Comparison of ENCODE assay signal across 7 cellular contexts in the genomic region with DNA sequence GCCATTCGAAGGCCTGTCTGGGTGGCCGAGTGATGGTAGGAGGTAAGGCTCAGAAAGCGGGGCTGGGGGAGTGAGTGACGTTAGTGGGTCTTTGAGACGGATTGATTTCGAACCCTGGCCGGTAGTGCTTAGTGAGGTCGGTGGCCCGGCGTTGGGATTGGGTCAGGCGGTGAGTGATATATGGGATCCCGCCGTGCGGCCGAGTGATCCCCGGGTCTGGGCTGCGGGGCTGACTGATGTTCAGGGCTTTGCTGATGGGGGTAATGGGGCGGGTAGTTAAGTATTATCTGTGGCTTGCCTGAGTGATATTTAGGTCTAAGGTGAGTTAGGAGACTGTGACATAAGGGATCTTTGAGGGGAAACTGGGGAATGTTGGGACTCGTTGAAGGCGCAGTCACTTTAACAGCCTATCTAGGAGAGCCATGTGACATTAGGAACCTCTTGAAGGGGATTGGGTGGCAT. TPM values are rescaled to one million over a fixed set of nuclear protein-coding genes. Genes with fewer than 3 reads are reported as not detected.
DNase-seq lines count a peak whose midpoint lies in the region; FAIRE-seq and TF ChIP-seq lines count a peak whose summit lies in the region.

No MANE protein-coding gene starts in this region.

- H3K14ac ChIP-seq in neuronal stem cell (ENCODE audit: low read length), result no peak overlapping the region

- peak overlapping the region; percentile 67 for H3K27ac ChIP-seq in epithelial cell of prostate
- no peak overlapping the region for H3K27ac ChIP-seq in neuronal stem cell (replicated peaks; ENCODE audit: low read length)

- H2BK15ac ChIP-seq in neuronal stem cell (ENCODE audit: low read length), result no peak overlapping the region

- H4K8ac ChIP-seq in neuronal stem cell (ENCODE audit: low read depth, low read length), result no peak overlapping the region

- H3K36me3 ChIP-seq in neuronal stem cell (replicated peaks in 1 of 2; ENCODE audit: control insufficient read depth in 2 of 2, insufficient read depth in 2 of 2, low read length in 2 of 2), result peaks cover 25 to 39% of the 10 kb centered on the region in 2 donors

- H3K9me3 ChIP-seq in neuronal stem cell (replicated peaks in 1 of 2; ENCODE audit: control insufficient read depth in 2 of 2, insufficient read depth in 1 of 2, low read depth in 1 of 2, low read length in 2 of 2), result no peaks in the 10 kb centered on the region

- WGBS in neuronal stem cell (ENCODE audit: extremely low coverage in 2 of 2, insufficient read length in 2 of 2, insufficient replicate concordance in 1 of 2), 2 donors, result no CpG with 5 or more reads among the region's 20 CpGs

- peak overlapping the region; percentile 72 to 92 for H3K4me3 ChIP-seq in neuronal stem cell (ENCODE audit: low read length in 2 of 2)

- no peak overlapping the region for H2BK12ac ChIP-seq in neuronal stem cell (ENCODE audit: low read length)

- H4K91ac ChIP-seq in neuronal stem cell (ENCODE audit: low read depth, low read length, poor library complexity), result no peak overlapping the region

- H2AFZ ChIP-seq in neuronal stem cell (ENCODE audit: low read length), result peak overlapping the region; percentile 72

- peaks cover 5 to 8% of the 10 kb centered on the region in 2 donors for H3K4me1 ChIP-seq in neuronal stem cell (ENCODE audit: control insufficient read depth in 2 of 2, insufficient read depth in 1 of 2, low read depth in 1 of 2, low read length in 2 of 2)

- DNase-seq in GM19239 (ENCODE audit: insufficient read length, low spot score), result no peak
- DNase-seq in epithelial cell of prostate (ENCODE audit: low read depth, low spot score), result no peak
- no peak for DNase-seq in neuronal stem cell (ENCODE audit: low spot score)
- DNase-seq in NCI-H187 (lab: John Stamatoyannopoulos, UW), result no peak
- no peak for DNase-seq in OCI-M2 (lab: John Stamatoyannopoulos, UW; ENCODE audit: unreplicated experiment)
- no peak for DNase-seq in Ammon's horn (ENCODE audit: low spot score)

- H3K4me2 ChIP-seq in neuronal stem cell (ENCODE audit: insufficient read depth, low read length, poor library complexity, severe bottlenecking), result peak overlapping the region; percentile 63

- H3K18ac ChIP-seq in neuronal stem cell (ENCODE audit: low read length), result peak overlapping the region; percentile 59

- no peaks in the 10 kb centered on the region for H3K27me3 ChIP-seq in neuronal stem cell (ENCODE audit: control insufficient read depth in 3 of 3, insufficient read depth in 3 of 3, low read depth in 1 of 3, low read length in 3 of 3)

- peaks cover 13% of the 10 kb centered on the region for H3K79me1 ChIP-seq in neuronal stem cell (ENCODE audit: low read depth, low read length)

- peak overlapping the region; percentile 81 for H3K9ac ChIP-seq in neuronal stem cell (ENCODE audit: low read depth, low read length, poor library complexity)

- peak overlapping the region; percentile 16 for H2AK5ac ChIP-seq in neuronal stem cell (ENCODE audit: low read depth, low read length)

- H3K23ac ChIP-seq in neuronal stem cell (ENCODE audit: low read depth, low read length, poor library complexity), result no peak overlapping the region

- H2BK120ac ChIP-seq in neuronal stem cell (ENCODE audit: low read depth, low read length), result no peak overlapping the region

- peak; percentile 8 for FAIRE-seq in GM19239 (lab: Jason Lieb, UNC)

- no peak overlapping the region for H3K4ac ChIP-seq in neuronal stem cell (ENCODE audit: low read length)

- H2BK5ac ChIP-seq in neuronal stem cell (ENCODE audit: low read length), result no peak overlapping the region

TF ChIP-seq in PFSK-1, 5 proteins besides CTCF, POLR2A, EP300 and RAD21:
- 0 out of 2 replicates have a peak, but pooled peaks have one; percentile 2 for TF ChIP-seq SIN3A (IDR thresholded peaks at IDR 0.05; ENCODE audit: borderline replicate concordance, insufficient read depth, low read length)
- TF ChIP-seq POLR2AphosphoS5 (IDR thresholded peaks at IDR 0.05; ENCODE audit: low read depth, low read length), result no peak
- TF ChIP-seq FOXP2 (optimal IDR thresholded peaks at IDR 0.05; ENCODE audit: borderline replicate concordance, extremely low read depth, extremely low read length, insufficient read depth), result no peak
- TF ChIP-seq TAF1 (IDR thresholded peaks at IDR 0.05; ENCODE audit: borderline replicate concordance, insufficient read depth, low read length), result no peak
- TF ChIP-seq REST (IDR thresholded peaks at IDR 0.05; ENCODE audit: insufficient read depth in 1 of 2, low read depth in 2 of 2, low read length in 2 of 2), result no peak
TF ChIP-seq in PFSK-1: peak in this region for 1.

RNA-seq across cellular contexts. Expression of gene PSMC4, which starts 0.4 kb away (rescaled TPM):
- 189 TPM for polyA plus RNA-seq in PFSK-1 (2012; ENCODE audit: insufficient read length, low read depth)
- 53.0 TPM for polyA plus RNA-seq in neuronal stem cell (2013, experiment 1 of 2)
- polyA plus RNA-seq in neuronal stem cell (2013, experiment 2 of 2), result 55.0 TPM

RNA-seq across cellular contexts. Expression of gene ZNF546, which starts 25.4 kb away (rescaled TPM):
- 0.41 TPM for polyA plus RNA-seq in PFSK-1 (2012; ENCODE audit: insufficient read length, low read depth)
- polyA plus RNA-seq in neuronal stem cell (2013, experiment 1 of 2), result 0.93 TPM
- polyA plus RNA-seq in neuronal stem cell (2013, experiment 2 of 2), result 0.83 TPM

RNA-seq across cellular contexts. Expression of gene FCGBP, which starts 37.0 kb away (rescaled TPM):
- polyA plus RNA-seq in PFSK-1 (2012; ENCODE audit: insufficient read length, low read depth), result 0.24 TPM
- polyA plus RNA-seq in neuronal stem cell (2013, experiment 1 of 2), result 0.28 TPM
- polyA plus RNA-seq in neuronal stem cell (2013, experiment 2 of 2), result 0.29 TPM
